ENCODE assay signal across 18 cellular contexts in the genomic region with DNA sequence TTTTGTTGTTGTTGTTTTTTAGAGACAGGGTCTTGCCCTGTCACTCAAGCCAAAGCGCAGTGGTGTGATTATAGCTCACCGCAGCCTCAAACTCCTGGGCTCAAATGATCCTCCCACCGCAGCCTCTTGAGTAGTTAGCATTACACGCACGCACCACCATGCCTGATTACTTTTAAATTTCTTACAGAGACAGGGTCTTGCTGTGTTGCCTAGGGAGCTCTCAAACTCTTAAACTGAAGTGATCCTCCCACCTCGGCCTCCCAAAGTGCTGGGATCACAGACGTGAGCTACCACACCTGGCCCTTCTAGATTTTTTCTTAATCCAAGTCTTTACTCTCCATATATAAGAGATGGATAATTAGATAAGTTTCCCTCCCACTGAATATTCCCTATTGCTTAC. TPM values are rescaled to one million over a fixed set of nuclear protein-coding genes. Genes with fewer than 3 reads are reported as not detected.
DNase-seq lines count a peak whose midpoint lies in the region; ATAC-seq and TF ChIP-seq lines count a peak whose summit lies in the region.
"Had no signal": no experiment of that assay in that cellular context is flagged by ENCODE, and none has a peak within 500 bp of the region (broad histone marks: within the 10 kb centered on the region; RNA-seq: fewer than 3 reads in every experiment).

No MANE protein-coding gene starts in this region.

- H3K27me3 ChIP-seq in breast epithelium, result no peaks in the 10 kb centered on the region

- no TSS peak for BruUV-seq in MCF 10A (replicated peaks; lab: Mats Ljungman, UMichigan)

- H3K36me3 Mint-ChIP-seq in MCF 10A (ENCODE audit: insufficient read depth, unreplicated experiment) (no peaks in the 10 kb centered on the region), HFFc6 (ENCODE audit: low read depth) (no peaks in the 10 kb centered on the region; the same call in 1 of the 2 replicates)
- H3K36me3 Mint-ChIP-seq in dendritic cell treated with granulocyte-macrophage colony-stimulating factor and Interleukin-4, amounts not matched to agents 40 ng/mL and 50 ng/mL, for 4 days (ENCODE audit: low read depth), result peaks cover 17% of the 10 kb centered on the region
- H3K36me3 Mint-ChIP-seq in stimulated activated effector memory CD8-positive, alpha-beta T cell treated with anti-CD3 and anti-CD28 coated beads, Interleukin-12 subunit alpha, Interleukin-12 subunit beta, amount 100 ng/mL, for 72 hours, result no peaks in the 10 kb centered on the region
- H3K36me3 Mint-ChIP-seq: CD4-positive, alpha-beta memory T cell had no signal

- TF ChIP-seq POLR2A in breast epithelium (IDR thresholded peaks at IDR 0.05), result no peak

- TF ChIP-seq CTCF in MCF 10A (IDR thresholded peaks at IDR 0.05; ENCODE audit: unreplicated experiment) (no peak), breast epithelium (IDR thresholded peaks at IDR 0.05) (no peak), HFFc6 (IDR thresholded peaks at IDR 0.05) (no peak)

- no peak for DNase-seq in MCF 10A (ENCODE audit: unreplicated experiment)
- DNase-seq in breast epithelium (ENCODE audit: low spot score in 2 of 2), result no peak
- DNase-seq in HFFc6, result no peak
- no peak for DNase-seq in stimulated activated effector memory CD8-positive, alpha-beta T cell treated with anti-CD3 and anti-CD28 coated beads, Interleukin-12 subunit alpha, Interleukin-12 subunit beta, amount 100 ng/mL, for 72 hours (ENCODE audit: low spot score in 2 of 2)
- no peak for DNase-seq in NCI-H1105 (lab: John Stamatoyannopoulos, UW)
- no peak for DNase-seq in stimulated activated CD4-positive, alpha-beta T cell treated with anti-CD3 and anti-CD28 coated beads, Interleukin-4, amount 100 ng/mL, for 24 hours
- DNase-seq: AML-193; CD4-positive, alpha-beta memory T cell; DMS153; DMS79; GDM1 had no signal

- H3K36me3 ChIP-seq in breast epithelium, result no peaks in the 10 kb centered on the region

- H3K4me3 ChIP-seq in breast epithelium, result no peak overlapping the region
- H3K4me3 ChIP-seq: A549, GM23338 had no signal

- H3K4me1 ChIP-seq in breast epithelium, result no peaks in the 10 kb centered on the region

- H3K4me3 Mint-ChIP-seq in MCF 10A (ENCODE audit: unreplicated experiment) (no peak overlapping the region), HFFc6 (no peak overlapping the region)
- no peak overlapping the region for H3K4me3 Mint-ChIP-seq in dendritic cell treated with granulocyte-macrophage colony-stimulating factor and Interleukin-4, amounts not matched to agents 40 ng/mL and 50 ng/mL, for 4 days
- H3K4me3 Mint-ChIP-seq in stimulated activated effector memory CD8-positive, alpha-beta T cell treated with anti-CD3 and anti-CD28 coated beads, Interleukin-12 subunit alpha, Interleukin-12 subunit beta, amount 100 ng/mL, for 72 hours, result no peak overlapping the region
- H3K4me3 Mint-ChIP-seq: CD14-positive monocyte; CD4-positive, alpha-beta memory T cell; GM23338 had no signal

- no peak for ATAC-seq in stimulated activated effector memory CD8-positive, alpha-beta T cell treated with anti-CD3 and anti-CD28 coated beads, Interleukin-12 subunit alpha, Interleukin-12 subunit beta, amount 100 ng/mL, for 72 hours
- ATAC-seq in GM18517 (IDR thresholded peaks at IDR 0.05; ENCODE audit: unreplicated experiment), result no peak
- ATAC-seq: A549, GM23338, HCT116 had no signal

- H3K9me3 ChIP-seq in breast epithelium, result no peaks in the 10 kb centered on the region
- H3K9me3 ChIP-seq: A549 had no signal

- H3K9me3 Mint-ChIP-seq in MCF 10A (ENCODE audit: unreplicated experiment), result no peaks in the 10 kb centered on the region
- H3K9me3 Mint-ChIP-seq in HFFc6, result no peaks in the 10 kb centered on the region
- H3K9me3 Mint-ChIP-seq in dendritic cell treated with granulocyte-macrophage colony-stimulating factor and Interleukin-4, amounts not matched to agents 40 ng/mL and 50 ng/mL, for 4 days, result no peaks in the 10 kb centered on the region
- H3K9me3 Mint-ChIP-seq in stimulated activated effector memory CD8-positive, alpha-beta T cell treated with anti-CD3 and anti-CD28 coated beads, Interleukin-12 subunit alpha, Interleukin-12 subunit beta, amount 100 ng/mL, for 72 hours, result no peaks in the 10 kb centered on the region
- H3K9me3 Mint-ChIP-seq: CD4-positive, alpha-beta memory T cell; GM23338 had no signal

- CTCF ChIA-PET in MCF 10A (lab: Yijun Ruan, JAX), result no interaction called here

- H3K27ac Mint-ChIP-seq in MCF 10A (ENCODE audit: low read depth, unreplicated experiment) (peak overlapping the region; percentile 2), HFFc6 (peak overlapping the region; percentile 27; the same call in 1 of the 2 replicates)
- H3K27ac Mint-ChIP-seq in dendritic cell treated with granulocyte-macrophage colony-stimulating factor and Interleukin-4, amounts not matched to agents 40 ng/mL and 50 ng/mL, for 4 days, result peak overlapping the region; percentile 84
- H3K27ac Mint-ChIP-seq in stimulated activated effector memory CD8-positive, alpha-beta T cell treated with anti-CD3 and anti-CD28 coated beads, Interleukin-12 subunit alpha, Interleukin-12 subunit beta, amount 100 ng/mL, for 72 hours, result peak overlapping the region; percentile 29
- H3K27ac Mint-ChIP-seq: CD4-positive, alpha-beta memory T cell; GM23338 had no signal

- no peak overlapping the region for H3K27ac ChIP-seq in breast epithelium
- H3K27ac ChIP-seq: 22Rv1, A549 had no signal

- intact Hi-C loops in MCF 10A (cut with micrococcal nuclease), result no loop called here
- intact Hi-C loops in breast epithelium (cut with DNase I; ENCODE audit: low total_unique reads), result no loop called here
- intact Hi-C loops in dendritic cell treated with granulocyte-macrophage colony-stimulating factor and Interleukin-4, amounts not matched to agents 40 ng/mL and 50 ng/mL, for 4 days (cut with micrococcal nuclease), result no loop called here

- peaks cover 25% of the 10 kb centered on the region for H3K4me1 Mint-ChIP-seq in MCF 10A (ENCODE audit: insufficient read depth, unreplicated experiment)
- peaks cover 48% of the 10 kb centered on the region for H3K4me1 Mint-ChIP-seq in HFFc6 (ENCODE audit: low read depth)
- peaks cover 71% of the 10 kb centered on the region for H3K4me1 Mint-ChIP-seq in dendritic cell treated with granulocyte-macrophage colony-stimulating factor and Interleukin-4, amounts not matched to agents 40 ng/mL and 50 ng/mL, for 4 days (ENCODE audit: low read depth)
- H3K4me1 Mint-ChIP-seq in stimulated activated effector memory CD8-positive, alpha-beta T cell treated with anti-CD3 and anti-CD28 coated beads, Interleukin-12 subunit alpha, Interleukin-12 subunit beta, amount 100 ng/mL, for 72 hours, result peaks cover 2% of the 10 kb centered on the region

- H3K27me3 Mint-ChIP-seq in MCF 10A (ENCODE audit: insufficient read depth, unreplicated experiment) (no peaks in the 10 kb centered on the region), HFFc6 (ENCODE audit: insufficient read depth) (no peaks in the 10 kb centered on the region)
- no peaks in the 10 kb centered on the region for H3K27me3 Mint-ChIP-seq in dendritic cell treated with granulocyte-macrophage colony-stimulating factor and Interleukin-4, amounts not matched to agents 40 ng/mL and 50 ng/mL, for 4 days
- H3K27me3 Mint-ChIP-seq: CD4-positive, alpha-beta memory T cell had no signal

- POLR2A ChIA-PET in MCF 10A (lab: Yijun Ruan, JAX), result interaction anchor here (1.0 kb wide), 1 partner anchor 13 kb away, joined by 3 read pairs; no protein-coding TSS in a partner anchor

RNA-seq across cellular contexts. Expression of gene FNIP2, which starts 29.2 kb away (rescaled TPM):
- 6.4 and 9.3 TPM in 2 replicates for total RNA-seq in MCF 10A (2022)
- 10 to 100 TPM; 40.3 to 70.4 (median 55.2) TPM for total RNA-seq in breast epithelium
- 10 to 100 TPM; 14.1 to 22.2 (median 18.2) TPM for total RNA-seq in HFFc6 (2021; fragmentation: NEBNext Ultra II Directional; extraction: Animal tissue kit (Norgen Biotek cat#: 25700))

Comparison
In these comparisons a context has a peak if more than half of its experiments do, and no peak if none do; other contexts are left out.
1. H3K27ac Mint-ChIP-seq: peak in every context shown above with its lines; median percentile 84 in dendritic cell treated with granulocyte-macrophage colony-stimulating factor and Interleukin-4, amounts not matched to agents 40 ng/mL and 50 ng/mL, for 4 days; 29 in stimulated activated effector memory CD8-positive, alpha-beta T cell treated with anti-CD3 and anti-CD28 coated beads, Interleukin-12 subunit alpha, Interleukin-12 subunit beta, amount 100 ng/mL, for 72 hours; 27 in HFFc6; 2 in MCF 10A.